In genomic region chr17:39027037-39027436, GRCh38 we compare ENCODE assay signal across 2 cellular contexts.
TF ChIP-seq lines count a peak whose summit lies in the region.

No MANE protein-coding gene starts in this region.

TF ChIP-seq in A549, 52 proteins besides CTCF, POLR2A, EP300 and RAD21 (continued from another document):
- TF ChIP-seq HOXB5 (CRISPR knock-in tag; IDR thresholded peaks at IDR 0.05) (no peak), RFX5 (IDR thresholded peaks at IDR 0.05) (no peak), NR3C1 (IDR thresholded peaks at IDR 0.05) (no peak), EHF (CRISPR knock-in tag; IDR thresholded peaks at IDR 0.05) (no peak), RARB (CRISPR knock-in tag; IDR thresholded peaks at IDR 0.05) (no peak), CEBPB (IDR thresholded peaks at IDR 0.05) (no peak), BHLHE40 (IDR thresholded peaks at IDR 0.05; ENCODE audit: low read depth, low read length) (no peak), RNF2 (IDR thresholded peaks at IDR 0.05; ENCODE audit: borderline replicate concordance, low read depth) (no peak), FOSL2 (IDR thresholded peaks at IDR 0.05) (no peak), FOSL2 (CRISPR knock-in tag; IDR thresholded peaks at IDR 0.05) (no peak), FOXS1 (CRISPR knock-in tag; IDR thresholded peaks at IDR 0.05) (no peak), HOXB13 (CRISPR knock-in tag; IDR thresholded peaks at IDR 0.05; ENCODE audit: low read depth) (no peak), HDAC2 (IDR thresholded peaks at IDR 0.05) (no peak), RCOR1 (IDR thresholded peaks at IDR 0.05; ENCODE audit: low read depth, low read length) (no peak)
- TF ChIP-seq, protein P1, sequence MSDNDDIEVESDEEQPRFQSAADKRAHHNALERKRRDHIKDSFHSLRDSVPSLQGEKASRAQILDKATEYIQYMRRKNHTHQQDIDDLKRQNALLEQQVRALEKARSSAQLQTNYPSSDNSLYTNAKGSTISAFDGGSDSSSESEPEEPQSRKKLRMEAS (IDR thresholded peaks at IDR 0.05): no peak
- TF ChIP-seq, protein P2, sequence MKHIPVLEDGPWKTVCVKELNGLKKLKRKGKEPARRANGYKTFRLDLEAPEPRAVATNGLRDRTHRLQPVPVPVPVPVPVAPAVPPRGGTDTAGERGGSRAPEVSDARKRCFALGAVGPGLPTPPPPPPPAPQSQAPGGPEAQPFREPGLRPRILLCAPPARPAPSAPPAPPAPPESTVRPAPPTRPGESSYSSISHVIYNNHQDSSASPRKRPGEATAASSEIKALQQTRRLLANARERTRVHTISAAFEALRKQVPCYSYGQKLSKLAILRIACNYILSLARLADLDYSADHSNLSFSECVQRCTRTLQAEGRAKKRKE (CRISPR knock-in tag; IDR thresholded peaks at IDR 0.05; ENCODE audit: low read depth): no peak
- TF ChIP-seq, protein P3, sequence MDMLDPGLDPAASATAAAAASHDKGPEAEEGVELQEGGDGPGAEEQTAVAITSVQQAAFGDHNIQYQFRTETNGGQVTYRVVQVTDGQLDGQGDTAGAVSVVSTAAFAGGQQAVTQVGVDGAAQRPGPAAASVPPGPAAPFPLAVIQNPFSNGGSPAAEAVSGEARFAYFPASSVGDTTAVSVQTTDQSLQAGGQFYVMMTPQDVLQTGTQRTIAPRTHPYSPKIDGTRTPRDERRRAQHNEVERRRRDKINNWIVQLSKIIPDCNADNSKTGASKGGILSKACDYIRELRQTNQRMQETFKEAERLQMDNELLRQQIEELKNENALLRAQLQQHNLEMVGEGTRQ (IDR thresholded peaks at IDR 0.05): no peak
TF ChIP-seq in A549: peak in this region for 0.

TF ChIP-seq in SK-N-SH, 30 proteins besides CTCF, POLR2A, EP300 and RAD21:
- peak; percentile 10; the same call in 1 of the 2 replicates for TF ChIP-seq NFIC (IDR thresholded peaks at IDR 0.05; ENCODE audit: borderline replicate concordance)
- TF ChIP-seq, protein P1 (IDR thresholded peaks at IDR 0.05; ENCODE audit: low read depth): no peak
TF ChIP-seq in SK-N-SH: peak in this region for 1.
